ENCODE assay signal across 10 cellular contexts in genomic region chr18:49656098-49656591, GRCh38.
A peak's percentile ranks its signal among the peaks of the same experiment; 100 is the strongest.
DNase-seq lines count a peak whose midpoint lies in the region; ATAC-seq, FAIRE-seq and TF ChIP-seq lines count a peak whose summit lies in the region.
"Had no signal": no experiment of that assay in that cellular context is flagged by ENCODE, and none has a peak within 500 bp of the region (broad histone marks: within the 10 kb centered on the region; RNA-seq: fewer than 3 reads in every experiment).

No MANE protein-coding gene starts in this region.

- no peaks in the 10 kb centered on the region for H3K9me3 ChIP-seq in small intestine (ENCODE audit: control insufficient read depth, low read depth)
- H3K9me3 ChIP-seq: A549 had no signal

- H3K27ac Mint-ChIP-seq in stimulated activated memory B cell treated with anti-CD40 and anti-IgM and Interleukin-4, amounts not matched to agents 10 μg/mL and 1 μg/mL and 100 μg/mL, for 72 hours = no peak overlapping the region

- H3K4me3 ChIP-seq in retinal pigment epithelial cell (ENCODE audit: low read length) (no peak overlapping the region), small intestine (ENCODE audit: low read depth in 1 of 2, low read length in 2 of 2) (no peak overlapping the region)
- H3K4me3 ChIP-seq: A549 had no signal

- WGBS in small intestine, 3 donors = 74 to 81% (median 76%) methylated on average over 8 of the region's 8 CpGs

- no peaks in the 10 kb centered on the region for H3K4me1 Mint-ChIP-seq in stimulated activated memory B cell treated with anti-CD40 and anti-IgM and Interleukin-4, amounts not matched to agents 10 μg/mL and 1 μg/mL and 100 μg/mL, for 72 hours

- no peaks in the 10 kb centered on the region for H3K27me3 ChIP-seq in small intestine (ENCODE audit: control insufficient read depth in 2 of 2, insufficient read depth in 2 of 2, low read length in 2 of 2)

- no peak overlapping the region for H3K4me3 Mint-ChIP-seq in stimulated activated memory B cell treated with anti-CD40 and anti-IgM and Interleukin-4, amounts not matched to agents 10 μg/mL and 1 μg/mL and 100 μg/mL, for 72 hours

- TF ChIP-seq POLR2A in erythroblast (IDR thresholded peaks at IDR 0.05; ENCODE audit: low read length) = no peak

- H3K36me3 Mint-ChIP-seq in stimulated activated memory B cell treated with anti-CD40 and anti-IgM and Interleukin-4, amounts not matched to agents 10 μg/mL and 1 μg/mL and 100 μg/mL, for 72 hours = no peaks in the 10 kb centered on the region

- H3K9me3 Mint-ChIP-seq in stimulated activated memory B cell treated with anti-CD40 and anti-IgM and Interleukin-4, amounts not matched to agents 10 μg/mL and 1 μg/mL and 100 μg/mL, for 72 hours = no peaks in the 10 kb centered on the region

- TF ChIP-seq CTCF in retinal pigment epithelial cell (conservative IDR thresholded peaks at IDR 0.05; ENCODE audit: low read depth, low read length) = no peak

- FAIRE-seq in small intestine (lab: Jason Lieb, UNC) = no peak
- FAIRE-seq: A549 had no signal

- H3K27me3 Mint-ChIP-seq in stimulated activated memory B cell treated with anti-CD40 and anti-IgM and Interleukin-4, amounts not matched to agents 10 μg/mL and 1 μg/mL and 100 μg/mL, for 72 hours = peaks cover 19% of the 10 kb centered on the region

- DNase-seq in NCI-H2171 treated with DMSO at 0.1 percent for 48 hours (lab: John Stamatoyannopoulos, UW) (peak; percentile 17), NCI-H2171 (lab: John Stamatoyannopoulos, UW) (no peak), NCI-H82 (lab: John Stamatoyannopoulos, UW) (peak; percentile 85), dermis blood vessel endothelial cell (peak; percentile 50), retinal pigment epithelial cell (ENCODE audit: low read depth) (peak; percentile 99), erythroblast (lab: John Stamatoyannopoulos, UW) (no peak), small intestine (no peak)
- DNase-seq: activated effector memory CD4-positive, alpha-beta T cell treated with Interleukin-2 at 50 U/mL for 16 hours had no signal

- no peak for ATAC-seq in stimulated activated memory B cell treated with anti-CD40 and anti-IgM and Interleukin-4, amounts not matched to agents 10 μg/mL and 1 μg/mL and 100 μg/mL, for 72 hours

- no peak overlapping the region for H3K27ac ChIP-seq in small intestine (ENCODE audit: low read depth in 1 of 2, low read length in 1 of 2)
- H3K27ac ChIP-seq: A549 had no signal

- H3K36me3 ChIP-seq in small intestine (ENCODE audit: control insufficient read depth in 2 of 2, insufficient read depth in 2 of 2, low read length in 2 of 2) = no peaks in the 10 kb centered on the region

- H3K4me1 ChIP-seq in small intestine (ENCODE audit: control insufficient read depth in 2 of 2, insufficient read depth in 1 of 2, low read depth in 1 of 2, low read length in 1 of 2) = peaks cover under 1 to 4% of the 10 kb centered on the region in 2 donors
- H3K4me1 ChIP-seq: A549 had no signal

Comparison
In these comparisons a context has a peak if more than half of its experiments do, and no peak if none do; other contexts are left out.
1. DNase-seq: peak in NCI-H2171 treated with DMSO at 0.1 percent for 48 hours (single experiment), NCI-H82 (single experiment), dermis blood vessel endothelial cell (single experiment) and retinal pigment epithelial cell (single experiment); none in NCI-H2171 (single experiment), erythroblast (0 of 2) and small intestine (single experiment).